19 cellular contexts compared by ENCODE assay signal in the genomic region with DNA sequence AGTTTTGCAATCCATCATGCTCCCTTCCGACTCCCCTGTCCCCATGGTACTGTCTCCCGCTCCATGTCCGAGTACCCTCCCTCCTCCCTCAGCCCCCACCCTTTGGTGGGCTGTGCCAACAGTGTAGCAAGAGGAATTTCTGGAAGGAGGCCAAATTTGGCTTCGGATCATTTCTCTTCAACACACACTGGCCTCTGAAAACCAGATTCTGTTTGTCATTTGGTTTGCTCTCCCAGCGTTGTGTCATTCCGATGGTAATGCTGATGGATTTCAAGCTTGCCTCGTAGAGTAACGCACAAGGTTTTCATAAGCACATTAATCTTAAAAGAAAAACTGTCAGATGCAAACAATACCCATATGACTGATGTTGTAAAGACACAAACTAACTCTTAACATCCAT. TPM values are rescaled to one million over a fixed set of nuclear protein-coding genes. Genes with fewer than 3 reads are reported as not detected.
DNase-seq lines count a peak whose midpoint lies in the region; ATAC-seq and TF ChIP-seq lines count a peak whose summit lies in the region.
"Had no signal": no experiment of that assay in that cellular context is flagged by ENCODE, and none has a peak within 500 bp of the region (broad histone marks: within the 10 kb centered on the region; RNA-seq: fewer than 3 reads in every experiment).

No MANE protein-coding gene starts in this region.

- H3K9me3 ChIP-seq in A673 (ENCODE audit: low read depth, low read length, poor library complexity, severe bottlenecking) (no peaks in the 10 kb centered on the region), sigmoid colon (no peaks in the 10 kb centered on the region)
- H3K9me3 ChIP-seq: body of pancreas, gastrocnemius medialis, left lung had no signal

- peaks cover 15% of the 10 kb centered on the region for H3K4me1 ChIP-seq in A673 (ENCODE audit: insufficient read depth, low read length, poor library complexity, severe bottlenecking)
- peaks cover 0 to 8% (median 0%) of the 10 kb centered on the region in 4 donors for H3K4me1 ChIP-seq in sigmoid colon
- H3K4me1 ChIP-seq: body of pancreas, gastrocnemius medialis, left lung had no signal

- intact Hi-C loops in A673 (cut with micrococcal nuclease; ENCODE audit: unreplicated experiment): no loop called here
- intact Hi-C loops in sigmoid colon (cut with DNase I): no loop called here

- no peak overlapping the region for H3K27ac ChIP-seq in A673 (ENCODE audit: low read depth, low read length, poor library complexity, severe bottlenecking)
- no peak overlapping the region for H3K27ac ChIP-seq in sigmoid colon
- H3K27ac ChIP-seq: body of pancreas, gastrocnemius medialis, GM23248, left lung had no signal

- H3K36me3 ChIP-seq in A673 (ENCODE audit: insufficient read depth, low read length, poor library complexity, severe bottlenecking): no peaks in the 10 kb centered on the region
- no peaks in the 10 kb centered on the region for H3K36me3 ChIP-seq in sigmoid colon
- H3K36me3 ChIP-seq: gastrocnemius medialis, left lung had no signal

- ATAC-seq in HG03025 (IDR thresholded peaks at IDR 0.05; ENCODE audit: low FRiP score, unreplicated experiment) (no peak), HG02571 (IDR thresholded peaks at IDR 0.05; ENCODE audit: unreplicated experiment) (no peak)
- ATAC-seq: body of pancreas, left lung, PC-3 had no signal

- CTCF ChIA-PET in A673 (lab: Charles Lee): no interaction called here

- TF ChIP-seq CTCF in A673 (conservative IDR thresholded peaks at IDR 0.05; ENCODE audit: low read depth, low read length): no peak
- no peak for TF ChIP-seq CTCF in sigmoid colon (IDR thresholded peaks at IDR 0.05)

- H3K27me3 ChIP-seq in A673 (replicated peaks; ENCODE audit: insufficient read depth, low read depth, low read length, poor library complexity) (no peaks in the 10 kb centered on the region), sigmoid colon (no peaks in the 10 kb centered on the region)
- H3K27me3 ChIP-seq: body of pancreas, gastrocnemius medialis had no signal

- TF ChIP-seq POLR2A in sigmoid colon (IDR thresholded peaks at IDR 0.05): no peak

- H3K4me3 ChIP-seq in A673 (ENCODE audit: low read depth, low read length, poor library complexity, severe bottlenecking) (no peak overlapping the region), sigmoid colon (no peak overlapping the region)
- H3K4me3 ChIP-seq: body of pancreas, left lung had no signal

- POLR2A ChIA-PET in A673 (lab: Charles Lee; ENCODE audit: low non-redundant PET): no interaction called here

- no TSS peak for BruUV-seq in A673 (replicated peaks; lab: Mats Ljungman, UMichigan)

- no peak for TF ChIP-seq EP300 in sigmoid colon (IDR thresholded peaks at IDR 0.05)

- peak; percentile 65 for DNase-seq in A673 (ENCODE audit: low spot score)
- DNase-seq in G401 (ENCODE audit: low spot score): peak; percentile 5
- DNase-seq in NCI-H345 treated with DMSO at 0.1 percent for 48 hours (lab: John Stamatoyannopoulos, UW; ENCODE audit: unreplicated experiment): peak; percentile 29
- DNase-seq in fibroblast of gingiva (ENCODE audit: low read depth): peak; percentile 18
- no peak for DNase-seq in sigmoid colon
- DNase-seq in T-helper 1 cell: no peak
- DNase-seq: activated naive CD4-positive, alpha-beta T cell treated with anti-CD3 and anti-CD28 coated beads, Interleukin-2, amount 10 ng/mL, durations not matched to agents 7 days and 5 days; activated T-cell treated with anti-CD3 and anti-CD28 coated beads, Interleukin-2, amount 50 U/mL, for 24 hours; body of pancreas; Calu3; gastrocnemius medialis; left lung; NCI-H1048; NCI-H524; PC-3 had no signal

- in situ Hi-C loops in G401 (cut with HindIII; ENCODE audit: low sequenced_read_pairs): no loop called here

- WGBS in sigmoid colon, 2 donors: 68 to 72% methylated on average over 8 of the region's 8 CpGs

RNA-seq across cellular contexts. Expression of gene PAX1, which starts 22.9 kb away (rescaled TPM):
- total RNA-seq in A673 (2021) (0.09 and 0.50 TPM in 2 replicates), sigmoid colon (under 1 TPM in 1 of 4 donors, not detected in 3; under 0.01 TPM)
- not detected in 2 replicates for total RNA-seq in G401 (2014; rRNA removed; shearing (Covaris generic))
- polyA plus RNA-seq in sigmoid colon: not detected
- total RNA-seq: body of pancreas, Calu3, GM23248, left lung, PC-3 had no signal
- polyA plus RNA-seq: GM23248, IgD-negative memory B cell had no signal

Comparison
In these comparisons a context has a peak if more than half of its experiments do, and no peak if none do; other contexts are left out.
1. DNase-seq: peak in A673 (single experiment), G401 (single experiment), NCI-H345 treated with DMSO at 0.1 percent for 48 hours (single experiment) and fibroblast of gingiva (single experiment); none in sigmoid colon (single experiment) and T-helper 1 cell (0 of 5).